20 cellular contexts compared by ENCODE assay signal in genomic region chr2:48991415-48992131, GRCh38.
DNase-seq lines count a peak whose midpoint lies in the region; ATAC-seq, FAIRE-seq and TF ChIP-seq lines count a peak whose summit lies in the region.
"Had no signal": no experiment of that assay in that cellular context is flagged by ENCODE, and none has a peak within 500 bp of the region (broad histone marks: within the 10 kb centered on the region; RNA-seq: fewer than 3 reads in every experiment).

No MANE protein-coding gene starts in this region.

- no peaks in the 10 kb centered on the region for H4K20me1 ChIP-seq in GM12878 (ENCODE audit: control insufficient read depth, insufficient read depth)

- no peak overlapping the region for H3K27ac Mint-ChIP-seq in activated T-helper 1 cell treated with anti-CD3 and anti-CD28 coated beads, Interleukin-12 subunit alpha, Interleukin-12 subunit beta, Interleukin-2, Interleukin-4 antibody, amounts not matched to agents 30 ng/mL and 10 ng/mL and 1 ng/mL, durations not matched to agents 14 hours and 24 hours and 36 hours
- H3K27ac Mint-ChIP-seq: activated CD8-positive, alpha-beta T cell treated with anti-CD3 and anti-CD28 coated beads for 36 hours; brain had no signal

- no peak for TF ChIP-seq CTCF in GM12878 (IDR thresholded peaks at IDR 0.05 in 2 of 3, conservative IDR thresholded peaks at IDR 0.05 in 1 of 3; ENCODE audit: control insufficient read depth in 2 of 3, extremely low read depth in 1 of 3, insufficient read depth in 1 of 3, low read depth in 3 of 3, low read length in 3 of 3)

- H3K27me3 Mint-ChIP-seq in activated T-helper 1 cell treated with anti-CD3 and anti-CD28 coated beads, Interleukin-12 subunit alpha, Interleukin-12 subunit beta, Interleukin-2, Interleukin-4 antibody, amounts not matched to agents 30 ng/mL and 10 ng/mL and 1 ng/mL, durations not matched to agents 14 hours and 24 hours and 36 hours (ENCODE audit: insufficient read depth): no peaks in the 10 kb centered on the region
- H3K27me3 Mint-ChIP-seq: activated CD8-positive, alpha-beta T cell treated with anti-CD3 and anti-CD28 coated beads for 36 hours had no signal

- WGBS in GM12878 (ENCODE audit: insufficient coverage, insufficient replicate concordance, low lambda C conversion rate, missing lambda C conversion rate): 21% methylated on average over 3 of the region's 3 CpGs

- RAD21 ChIA-PET in GM12878 (lab: Charles Lee; ENCODE audit: unreplicated experiment): no interaction called here

- H2AFZ ChIP-seq in GM12878 (ENCODE audit: control insufficient read depth, low read depth, low read length): no peak overlapping the region

- no peak for TF ChIP-seq POLR2A in GM12878 (IDR thresholded peaks at IDR 0.05; ENCODE audit: low read depth, low read length)

- POLR2A ChIA-PET in GM12878 (lab: Charles Lee): no interaction called here

- no peaks in the 10 kb centered on the region for H3K36me3 ChIP-seq in GM12878 (ENCODE audit: control insufficient read depth in 2 of 2, insufficient read depth in 2 of 2, low read length in 1 of 2)
- H3K36me3 ChIP-seq: BE2C, neutrophil had no signal

- TF ChIP-seq EP300 in GM12878 (IDR thresholded peaks at IDR 0.05; ENCODE audit: borderline replicate concordance in 1 of 2, control insufficient read depth in 1 of 2, low read depth in 2 of 2, low read length in 2 of 2): no peak

- H3K9ac ChIP-seq in GM12878 (ENCODE audit: control insufficient read depth, insufficient read depth, low read length): no peak overlapping the region

- H3K36me3 Mint-ChIP-seq in activated T-helper 1 cell treated with anti-CD3 and anti-CD28 coated beads, Interleukin-12 subunit alpha, Interleukin-12 subunit beta, Interleukin-2, Interleukin-4 antibody, amounts not matched to agents 30 ng/mL and 10 ng/mL and 1 ng/mL, durations not matched to agents 14 hours and 24 hours and 36 hours (ENCODE audit: low read depth): no peaks in the 10 kb centered on the region
- H3K36me3 Mint-ChIP-seq: brain had no signal

- in situ Hi-C loops in GM12878 (cut with MboI): no loop called here

- TF ChIP-seq RAD21 in GM12878 (IDR thresholded peaks at IDR 0.05; ENCODE audit: insufficient read depth, low read depth, low read length): no peak

- no peaks in the 10 kb centered on the region for H3K79me2 ChIP-seq in GM12878 (ENCODE audit: control insufficient read depth, insufficient read depth, low read length)

- peaks cover 22% of the 10 kb centered on the region; the same call in 1 of the 2 replicates for H3K4me1 ChIP-seq in GM12878 (ENCODE audit: control insufficient read depth, insufficient read depth, low read length)
- H3K4me1 ChIP-seq: BE2C had no signal

- H3K4me1 Mint-ChIP-seq in activated T-helper 1 cell treated with anti-CD3 and anti-CD28 coated beads, Interleukin-12 subunit alpha, Interleukin-12 subunit beta, Interleukin-2, Interleukin-4 antibody, amounts not matched to agents 30 ng/mL and 10 ng/mL and 1 ng/mL, durations not matched to agents 14 hours and 24 hours and 36 hours (ENCODE audit: low read depth): no peaks in the 10 kb centered on the region

- intact Hi-C loops in GM12878 (cut with micrococcal nuclease; ENCODE audit: unreplicated experiment): loop anchor here (2.0 kb wide), 1 partner anchor 37 kb away; no protein-coding TSS in a partner anchor
- intact Hi-C loops in activated T-helper 1 cell treated with anti-CD3 and anti-CD28 coated beads, Interleukin-12 subunit alpha, Interleukin-12 subunit beta, Interleukin-2, Interleukin-4 antibody, amounts not matched to agents 30 ng/mL and 10 ng/mL and 1 ng/mL, durations not matched to agents 14 hours and 24 hours and 36 hours (cut with micrococcal nuclease): no loop called here

- CTCF ChIA-PET in GM12878 (lab: Yijun Ruan, JAX): no interaction called here

- no peak overlapping the region for H3K4me2 ChIP-seq in GM12878 (ENCODE audit: control insufficient read depth, insufficient read depth)

- H3K4me3 Mint-ChIP-seq in activated T-helper 1 cell treated with anti-CD3 and anti-CD28 coated beads, Interleukin-12 subunit alpha, Interleukin-12 subunit beta, Interleukin-2, Interleukin-4 antibody, amounts not matched to agents 30 ng/mL and 10 ng/mL and 1 ng/mL, durations not matched to agents 14 hours and 24 hours and 36 hours: no peak overlapping the region
- H3K4me3 Mint-ChIP-seq: activated CD8-positive, alpha-beta T cell treated with anti-CD3 and anti-CD28 coated beads for 36 hours; brain had no signal

- FAIRE-seq in GM12878 (lab: Jason Lieb, UNC): no peak
- FAIRE-seq: HepG2 had no signal

- no TSS peak for BruUV-seq in GM12878 (replicated peaks; lab: Mats Ljungman, UMichigan)

- no peaks in the 10 kb centered on the region for H3K9me3 Mint-ChIP-seq in activated T-helper 1 cell treated with anti-CD3 and anti-CD28 coated beads, Interleukin-12 subunit alpha, Interleukin-12 subunit beta, Interleukin-2, Interleukin-4 antibody, amounts not matched to agents 30 ng/mL and 10 ng/mL and 1 ng/mL, durations not matched to agents 14 hours and 24 hours and 36 hours
- H3K9me3 Mint-ChIP-seq: activated CD8-positive, alpha-beta T cell treated with anti-CD3 and anti-CD28 coated beads for 36 hours; brain had no signal

- no peak overlapping the region for H3K27ac ChIP-seq in GM12878 (ENCODE audit: control insufficient read depth, insufficient read depth)
- H3K27ac ChIP-seq: neutrophil, skin epidermis had no signal

- H3K27me3 ChIP-seq in GM12878 (replicated peaks in 1 of 2; ENCODE audit: control insufficient read depth in 2 of 2, insufficient read depth in 2 of 2, low read length in 1 of 2): no peaks in the 10 kb centered on the region
- H3K27me3 ChIP-seq: BE2C, neutrophil had no signal

- H3K4me3 ChIP-seq in GM12878: no peak overlapping the region
- H3K4me3 ChIP-seq: skin epidermis had no signal

- SMC1A ChIA-PET in GM12878 (lab: Charles Lee; ENCODE audit: uncharacterized antibody, unreplicated experiment): interaction anchor here (1.5 kb wide), 1 partner anchor 10 kb away, joined by 5 read pairs; no protein-coding TSS in a partner anchor

- ATAC-seq in GM18907 (IDR thresholded peaks at IDR 0.05; ENCODE audit: unreplicated experiment) (peak; percentile 74), GM21619 (IDR thresholded peaks at IDR 0.05; ENCODE audit: unreplicated experiment) (peak; percentile 46), HG03045 (IDR thresholded peaks at IDR 0.05; ENCODE audit: unreplicated experiment) (peak; percentile 56), GM12878 (peak; percentile 71)
- ATAC-seq: activated CD8-positive, alpha-beta T cell treated with anti-CD3 and anti-CD28 coated beads for 36 hours; HepG2 had no signal

- no peaks in the 10 kb centered on the region for H3K9me3 ChIP-seq in GM12878 (replicated peaks; ENCODE audit: control insufficient read depth, insufficient read depth, low read length)
- H3K9me3 ChIP-seq: BE2C, neutrophil had no signal

- DNase-seq in GM12878 (ENCODE audit: low read depth, low spot score): no peak
- no peak for DNase-seq in NCI-H2196 (lab: John Stamatoyannopoulos, UW; ENCODE audit: unreplicated experiment)
- no peak for DNase-seq in NCI-H2107 (lab: John Stamatoyannopoulos, UW)
- no peak for DNase-seq in activated T-helper 1 cell treated with anti-CD3 and anti-CD28 coated beads, Interleukin-12 subunit alpha, Interleukin-12 subunit beta, Interleukin-2, Interleukin-4 antibody, amounts not matched to agents 30 ng/mL and 10 ng/mL and 1 ng/mL, durations not matched to agents 14 hours and 24 hours and 36 hours (ENCODE audit: low spot score)
- no peak for DNase-seq in NCI-H1694 (lab: John Stamatoyannopoulos, UW)
- DNase-seq: activated CD8-positive, alpha-beta T cell treated with anti-CD3 and anti-CD28 coated beads for 36 hours; activated gamma-delta T cell treated with Interleukin-2 at 50 U/mL for 16 hours; BE2C; DMS79; effector CD4-positive, alpha-beta T cell; mesendoderm; NCI-H1048; NCI-H526 had no signal

TF ChIP-seq in GM12878, 131 proteins besides CTCF, POLR2A, EP300 and RAD21:
- TF ChIP-seq DPF2 (IDR thresholded peaks at IDR 0.05) (no peak), KLF5 (IDR thresholded peaks at IDR 0.05; ENCODE audit: partially characterized antibody) (no peak), FOXM1 (IDR thresholded peaks at IDR 0.05; ENCODE audit: low read depth, low read length) (no peak), HDAC6 (IDR thresholded peaks at IDR 0.05; ENCODE audit: unreplicated experiment) (no peak), TAF1 (IDR thresholded peaks at IDR 0.05; ENCODE audit: borderline replicate concordance, low read depth, low read length) (no peak), RUNX3 (IDR thresholded peaks at IDR 0.05; ENCODE audit: low read length) (peak; percentile 19; the same call in 1 of the 2 replicates), SPI1 (IDR thresholded peaks at IDR 0.05; ENCODE audit: borderline replicate concordance, insufficient read depth, low read depth, low read length) (peak; percentile 52; the same call in 1 of the 2 replicates), RB1 (IDR thresholded peaks at IDR 0.05; ENCODE audit: borderline replicate concordance) (no peak), SMAD1 (IDR thresholded peaks at IDR 0.05; ENCODE audit: low read depth, partially characterized antibody) (no peak)
